Comparison of ENCODE assay signal across 8 cellular contexts in the genomic region with DNA sequence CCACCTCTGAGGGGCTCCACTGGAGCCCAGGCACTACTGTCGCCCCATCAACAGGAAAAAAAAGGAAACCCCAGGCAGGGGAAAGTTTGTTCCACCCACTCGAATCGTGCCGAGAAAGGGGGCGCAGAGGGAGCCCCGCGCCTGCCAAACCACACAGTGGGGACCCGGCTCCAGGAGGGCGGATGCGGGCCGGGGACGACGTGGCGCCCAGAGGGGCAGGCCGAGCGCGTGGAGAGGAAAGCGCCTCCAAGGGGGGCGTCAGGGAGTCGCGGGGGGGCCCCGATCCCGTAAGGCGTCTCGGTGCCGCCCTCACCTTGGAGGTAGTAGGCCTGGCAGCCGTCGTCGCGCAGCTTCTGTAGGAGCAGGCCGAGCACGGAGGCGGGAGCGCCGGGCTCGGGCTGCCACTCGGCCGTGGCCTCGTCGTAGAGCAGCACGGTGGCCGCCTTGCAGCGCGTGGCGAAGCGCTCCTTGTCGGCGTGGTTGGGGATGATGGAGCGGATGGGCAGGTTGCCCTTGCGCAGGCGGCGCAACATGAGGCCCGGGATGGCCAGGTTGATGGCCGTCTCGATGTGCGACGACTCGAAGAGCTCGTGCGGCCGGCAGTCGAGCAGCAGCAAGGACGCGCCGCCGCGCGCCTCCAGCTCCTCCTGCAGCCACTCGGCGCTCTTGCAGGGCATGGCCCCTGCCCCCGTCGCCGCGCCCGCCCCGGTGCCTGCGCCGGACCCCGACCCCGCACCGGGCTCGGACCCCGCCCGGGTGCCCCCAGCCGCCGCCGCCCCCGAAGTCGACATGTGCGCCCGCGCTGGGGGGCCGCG. TPM values are rescaled to one million over a fixed set of nuclear protein-coding genes. Genes with fewer than 3 reads are reported as not detected.
DNase-seq lines count a peak whose midpoint lies in the region; ATAC-seq, FAIRE-seq and TF ChIP-seq lines count a peak whose summit lies in the region.

No MANE protein-coding gene starts in this region.

- peak; percentile 6 for ATAC-seq in HG02571 (IDR thresholded peaks at IDR 0.05; ENCODE audit: unreplicated experiment)
- no peak for ATAC-seq in gastroesophageal sphincter
- peak in 1 of 4 donors; percentile 5 for ATAC-seq in pancreas
- ATAC-seq in GM18873 (IDR thresholded peaks at IDR 0.05; ENCODE audit: low FRiP score, unreplicated experiment) = no peak

- no peaks in the 10 kb centered on the region for H3K9me3 ChIP-seq in gastroesophageal sphincter
- H3K9me3 ChIP-seq in pancreas = no peaks in the 10 kb centered on the region

- H3K36me3 ChIP-seq in gastroesophageal sphincter = peaks cover 0 to 31% of the 10 kb centered on the region in 2 donors
- peaks cover 0 to 4% (median 0%) of the 10 kb centered on the region in 3 donors for H3K36me3 ChIP-seq in pancreas

- TF ChIP-seq CTCF in GM12873 (IDR thresholded peaks at IDR 0.05; ENCODE audit: insufficient read depth, low read depth, low read length, missing control alignments) (peak; percentile 37), gastroesophageal sphincter (IDR thresholded peaks at IDR 0.05) (peak in 3 of 4 experiments; percentile 26 to 45 (median 42)), pancreas (IDR thresholded peaks at IDR 0.05) (no peak)

- H3K27me3 ChIP-seq in gastroesophageal sphincter = no peaks in the 10 kb centered on the region
- no peaks in the 10 kb centered on the region for H3K27me3 ChIP-seq in pancreas

- TF ChIP-seq POLR2A in gastroesophageal sphincter (IDR thresholded peaks at IDR 0.05) = no peak

- no peak for FAIRE-seq in pancreas (lab: Jason Lieb, UNC)

- H3K4me3 ChIP-seq in gastroesophageal sphincter (peak overlapping the region; percentile 77 to 85), pancreas (peak overlapping the region; percentile 44 to 77 (median 56))

- 0% methylated on average over 9 of the region's 94 CpGs; no CpG with 5 or more reads in 1 of the 2 donors for WGBS in gastroesophageal sphincter (ENCODE audit: low coverage in 1 of 2), 2 donors
- WGBS in pancreas, 2 donors = 1% methylated on average over 50 to 94 of the region's 94 CpGs

- no peak for TF ChIP-seq EP300 in gastroesophageal sphincter (IDR thresholded peaks at IDR 0.05)

- H3K27ac ChIP-seq in gastroesophageal sphincter = peak overlapping the region; percentile 55 to 98 (median 88)
- peak overlapping the region in 3 of 4 donors; percentile 50 to 58 (median 50) for H3K27ac ChIP-seq in pancreas

- peak; percentile 64 for DNase-seq in OCI-M1 (lab: John Stamatoyannopoulos, UW)
- peak; percentile 31 for DNase-seq in activated gamma-delta T cell treated with Interleukin-2 at 50 U/mL for 16 hours
- peak in 4 of 6 donors; percentile 33 to 78 (median 60) for DNase-seq in pancreas
- DNase-seq in NCI-H524 treated with DMSO at 0.1 percent for 48 hours (lab: John Stamatoyannopoulos, UW) = no peak

- intact Hi-C loops in pancreas (cut with DNase I) = no loop called here

- peaks cover 0 to 62% (median 39%) of the 10 kb centered on the region in 3 donors for H3K4me1 ChIP-seq in gastroesophageal sphincter
- H3K4me1 ChIP-seq in pancreas = peaks cover 0 to 19% (median 3%) of the 10 kb centered on the region in 3 donors

RNA-seq across cellular contexts. Expression of a gene that starts 0.6 kb away (rescaled TPM):
- total RNA-seq in gastroesophageal sphincter (10 to 100 TPM; 10.2 to 18.1 (median 14.7) TPM), pancreas (1 to 10 TPM; 2.8 to 7.6 (median 4.6) TPM)
- 1 to 10 TPM; 2.6 to 6.2 TPM for polyA plus RNA-seq in pancreas

Comparison
In these comparisons a context has a peak if more than half of its experiments do, and no peak if none do; other contexts are left out.
1. CTCF ChIP-seq: peak in GM12873 (single experiment) and gastroesophageal sphincter (3 of 4); none in pancreas (0 of 4).